ENCODE assay signal across 29 cellular contexts in the genomic region with DNA sequence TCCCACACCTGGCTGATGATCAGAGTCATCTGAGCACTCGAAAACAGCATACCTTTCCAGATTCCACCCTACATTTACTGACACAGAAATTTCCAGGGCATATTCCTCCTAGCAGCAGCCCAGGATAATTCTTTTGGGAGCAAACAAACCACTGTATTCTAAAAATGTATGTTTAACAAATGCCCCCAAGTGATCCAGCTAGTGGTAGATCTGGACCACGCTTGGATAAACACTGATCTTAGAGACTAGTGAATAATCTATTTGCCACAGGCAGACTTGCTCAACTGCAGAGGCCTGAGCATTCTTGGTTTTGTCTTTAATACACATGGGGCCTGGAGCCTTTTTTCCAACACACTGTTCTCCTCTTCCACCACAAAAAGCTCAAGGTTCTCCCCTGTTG.
A peak's percentile ranks its signal among the peaks of the same experiment; 100 is the strongest.
DNase-seq lines count a peak whose midpoint lies in the region; TF ChIP-seq lines count a peak whose summit lies in the region.
"Had no signal": no experiment of that assay in that cellular context is flagged by ENCODE, and none has a peak within 500 bp of the region (broad histone marks: within the 10 kb centered on the region; RNA-seq: fewer than 3 reads in every experiment).

No MANE protein-coding gene starts in this region.

- no peaks in the 10 kb centered on the region for H3K36me3 ChIP-seq in A673 (ENCODE audit: insufficient read depth, low read length, poor library complexity, severe bottlenecking)
- H3K36me3 ChIP-seq: BE2C, ovary, Peyer's patch, SJSA1, transverse colon had no signal

- H3K36me3 Mint-ChIP-seq in mesothelial cell of epicardium = peaks cover 8% of the 10 kb centered on the region
- H3K36me3 Mint-ChIP-seq: activated CD4-positive, alpha-beta memory T cell treated with anti-CD3 and anti-CD28 coated beads for 36 hours; activated naive CD4-positive, alpha-beta T cell treated with anti-CD3 and anti-CD28 coated beads, Interleukin-2, amount 50 U/mL, for 72 hours; natural killer cell treated with Interleukin-12 subunit alpha and Interleukin-12 subunit beta and Interleukin-15 and Interleukin-18, amount 100 ng/mL, for 72 hours; T-cell had no signal

- DNase-seq in A673 (ENCODE audit: low spot score) = no peak
- peak; percentile 62 for DNase-seq in LHCN-M2 (ENCODE audit: low read depth)
- peak; percentile 49 for DNase-seq in astrocyte of the spinal cord (ENCODE audit: low read depth, low spot score)
- DNase-seq in mesothelial cell of epicardium (ENCODE audit: low spot score in 2 of 2, unreplicated experiment in 2 of 2) = no peak
- no peak for DNase-seq in epidermal melanocyte (ENCODE audit: insufficient read length, low spot score)
- no peak for DNase-seq in NCI-H526 treated with DMSO at 0.1 percent for 48 hours (lab: John Stamatoyannopoulos, UW)
- DNase-seq in KBM-7 = no peak
- DNase-seq in stimulated activated CD4-positive, alpha-beta T cell treated with anti-CD3 and anti-CD28 coated beads, Interleukin-1b, Interleukin-23, amount 100 ng/mL, for 48 hours = no peak
- DNase-seq: activated CD4-positive, alpha-beta memory T cell treated with anti-CD3 and anti-CD28 coated beads for 36 hours; aorta; BE2C; caudate nucleus; GDM1; H9; NCI-H1436 treated with DMSO at 0.1 percent for 48 hours; NCI-H2171; NCI-H510A treated with DMSO at 0.1 percent for 48 hours; NK-92 treated with Interleukin-12 subunit alpha and Interleukin-12 subunit beta, amount 100 ng/mL, for 24 hours; ovary; Peyer's patch; stimulated activated CD4-positive, alpha-beta T cell treated with anti-CD3 and anti-CD28 coated beads, Interleukin-4, amount 100 ng/mL, for 1 hour; T-cell; transverse colon had no signal

- in situ Hi-C loops in astrocyte of the spinal cord (cut with HindIII; ENCODE audit: low sequenced_read_pairs) (no loop called here), KBM-7 (cut with MboI; ENCODE audit: low pct_unique_long_range_greater_than_20kb, low sequenced_read_pairs) (no loop called here)

- H3K9me3 ChIP-seq in A673 (ENCODE audit: low read depth, low read length, poor library complexity, severe bottlenecking) = no peaks in the 10 kb centered on the region
- H3K9me3 ChIP-seq: BE2C, ovary, Peyer's patch, SJSA1, transverse colon had no signal

- peak overlapping the region; percentile 21 for H3K27ac ChIP-seq in A673 (ENCODE audit: low read depth, low read length, poor library complexity, severe bottlenecking)
- H3K27ac ChIP-seq: KMS-11, ovary, Peyer's patch, SJSA1, transverse colon had no signal

- TF ChIP-seq CTCF in A673 (conservative IDR thresholded peaks at IDR 0.05; ENCODE audit: low read depth, low read length) (no peak), astrocyte of the spinal cord (IDR thresholded peaks at IDR 0.05; ENCODE audit: low read depth, low read length) (no peak), mesothelial cell of epicardium (IDR thresholded peaks at IDR 0.05; ENCODE audit: unreplicated experiment) (no peak)

- POLR2A ChIA-PET in A673 (lab: Charles Lee; ENCODE audit: low non-redundant PET) = no interaction called here

- CTCF ChIA-PET in A673 (lab: Charles Lee) = no interaction called here

- no peaks in the 10 kb centered on the region for H3K27me3 ChIP-seq in A673 (replicated peaks; ENCODE audit: insufficient read depth, low read depth, low read length, poor library complexity)
- H3K27me3 ChIP-seq: BE2C, ovary, Peyer's patch, SJSA1, transverse colon had no signal

- no TSS peak for BruUV-seq in A673 (replicated peaks; lab: Mats Ljungman, UMichigan)

- H3K27me3 Mint-ChIP-seq in mesothelial cell of epicardium (ENCODE audit: low read depth) = no peaks in the 10 kb centered on the region

- H3K9me3 Mint-ChIP-seq in mesothelial cell of epicardium = no peaks in the 10 kb centered on the region
- H3K9me3 Mint-ChIP-seq: activated CD4-positive, alpha-beta memory T cell treated with anti-CD3 and anti-CD28 coated beads for 36 hours; activated naive CD4-positive, alpha-beta T cell treated with anti-CD3 and anti-CD28 coated beads, Interleukin-2, amount 50 U/mL, for 72 hours; activated T-helper 2 cell treated with anti-CD3 and anti-CD28 coated beads, Interferon-gamma antibody, Interleukin-2, Interleukin-4, amounts not matched to agents 10 μg/mL and 5 μg/mL and 100 μg/mL, durations not matched to agents 14 hours and 24 hours and 36 hours; dendritic cell treated with granulocyte-macrophage colony-stimulating factor and Interleukin-4, amounts not matched to agents 40 ng/mL and 50 ng/mL, for 4 days; H9; natural killer cell treated with Interleukin-12 subunit alpha and Interleukin-12 subunit beta and Interleukin-15 and Interleukin-18, amount 100 ng/mL, for 72 hours; T-cell had no signal

- intact Hi-C loops in A673 (cut with micrococcal nuclease; ENCODE audit: unreplicated experiment) = no loop called here

- H3K4me3 ChIP-seq in A673 (ENCODE audit: low read depth, low read length, poor library complexity, severe bottlenecking) = no peak overlapping the region
- H3K4me3 ChIP-seq in astrocyte of the spinal cord (ENCODE audit: low read depth, low read length) = no peak overlapping the region
- H3K4me3 ChIP-seq: ovary, Peyer's patch, SJSA1, transverse colon had no signal

- H3K4me3 Mint-ChIP-seq in mesothelial cell of epicardium = no peak overlapping the region
- H3K4me3 Mint-ChIP-seq: activated CD4-positive, alpha-beta memory T cell treated with anti-CD3 and anti-CD28 coated beads for 36 hours; dendritic cell treated with granulocyte-macrophage colony-stimulating factor and Interleukin-4, amounts not matched to agents 40 ng/mL and 50 ng/mL, for 4 days; H9; natural killer cell treated with Interleukin-12 subunit alpha and Interleukin-12 subunit beta and Interleukin-15 and Interleukin-18, amount 100 ng/mL, for 72 hours; T-cell had no signal

- H3K27ac Mint-ChIP-seq in mesothelial cell of epicardium = peak overlapping the region; percentile 8
- H3K27ac Mint-ChIP-seq: activated CD4-positive, alpha-beta memory T cell treated with anti-CD3 and anti-CD28 coated beads for 36 hours; activated naive CD4-positive, alpha-beta T cell treated with anti-CD3 and anti-CD28 coated beads, Interleukin-2, amount 50 U/mL, for 72 hours; activated T-helper 2 cell treated with anti-CD3 and anti-CD28 coated beads, Interferon-gamma antibody, Interleukin-2, Interleukin-4, amounts not matched to agents 10 μg/mL and 5 μg/mL and 100 μg/mL, durations not matched to agents 14 hours and 24 hours and 36 hours; dendritic cell treated with granulocyte-macrophage colony-stimulating factor and Interleukin-4, amounts not matched to agents 40 ng/mL and 50 ng/mL, for 4 days; natural killer cell treated with Interleukin-12 subunit alpha and Interleukin-12 subunit beta and Interleukin-15 and Interleukin-18, amount 100 ng/mL, for 72 hours; T-cell had no signal

- H3K4me1 Mint-ChIP-seq in mesothelial cell of epicardium = peaks cover 38% of the 10 kb centered on the region
- H3K4me1 Mint-ChIP-seq: T-cell had no signal

- peaks cover 21% of the 10 kb centered on the region for H3K4me1 ChIP-seq in A673 (ENCODE audit: insufficient read depth, low read length, poor library complexity, severe bottlenecking)
- H3K4me1 ChIP-seq: BE2C, Peyer's patch had no signal

Comparison
In these comparisons a context has a peak if more than half of its experiments do, and no peak if none do; other contexts are left out.
1. DNase-seq: peak in LHCN-M2 (single experiment) and astrocyte of the spinal cord (single experiment); none in A673 (single experiment), mesothelial cell of epicardium (0 of 2), epidermal melanocyte (single experiment), NCI-H526 treated with DMSO at 0.1 percent for 48 hours (single experiment), KBM-7 (single experiment) and stimulated activated CD4-positive, alpha-beta T cell treated with anti-CD3 and anti-CD28 coated beads, Interleukin-1b, Interleukin-23, amount 100 ng/mL, for 48 hours (single experiment).